22 cellular contexts compared by ENCODE assay signal in genomic region chr18:59839241-59839640, GRCh38.
"Had no signal": no experiment of that assay in that cellular context is flagged by ENCODE, and none has a peak within 500 bp of the region (broad histone marks: within the 10 kb centered on the region; RNA-seq: fewer than 3 reads in every experiment).

No MANE protein-coding gene starts in this region.

- H3K9me3 ChIP-seq: breast epithelium had no signal

- H3K27ac ChIP-seq: breast epithelium, WERI-Rb-1 had no signal

- H3K4me1 ChIP-seq: breast epithelium had no signal

- H3K4me3 ChIP-seq: breast epithelium, K562 had no signal

- ATAC-seq: activated CD4-positive, alpha-beta T cell treated with anti-CD3 and anti-CD28 coated beads for 36 hours; K562; PC-3; T-cell had no signal

- H3K27me3 ChIP-seq: breast epithelium had no signal

- DNase-seq: activated CD4-positive, alpha-beta memory T cell treated with anti-CD3 and anti-CD28 coated beads, Interleukin-2, amount 10 ng/mL, durations not matched to agents 7 days and 5 days; activated CD4-positive, alpha-beta T cell treated with anti-CD3 and anti-CD28 coated beads for 36 hours; activated CD4-positive, alpha-beta T cell treated with anti-CD3 and anti-CD28 coated beads, Interleukin-2, amount 50 U/mL, for 1 hour; activated T-cell treated with anti-CD3 and anti-CD28 coated beads for 4 hours; aorta; caudate nucleus; Karpas-422; MM.1S; NCI-H1105; NCI-H1436; NCI-H187 treated with DMSO at 0.1 percent for 48 hours; NCI-H2081 treated with DMSO at 0.1 percent for 48 hours; NCI-H2171; NCI-H226; NCI-H526; NK-92 treated with Interleukin-12 subunit alpha and Interleukin-12 subunit beta, amount 100 ng/mL, for 24 hours; PC-3; SIG-M5; T-cell; WERI-Rb-1 had no signal

- FAIRE-seq: K562 had no signal

- H3K36me3 ChIP-seq: breast epithelium, WERI-Rb-1 had no signal
